9 cellular contexts compared by ENCODE assay signal in the genomic region with DNA sequence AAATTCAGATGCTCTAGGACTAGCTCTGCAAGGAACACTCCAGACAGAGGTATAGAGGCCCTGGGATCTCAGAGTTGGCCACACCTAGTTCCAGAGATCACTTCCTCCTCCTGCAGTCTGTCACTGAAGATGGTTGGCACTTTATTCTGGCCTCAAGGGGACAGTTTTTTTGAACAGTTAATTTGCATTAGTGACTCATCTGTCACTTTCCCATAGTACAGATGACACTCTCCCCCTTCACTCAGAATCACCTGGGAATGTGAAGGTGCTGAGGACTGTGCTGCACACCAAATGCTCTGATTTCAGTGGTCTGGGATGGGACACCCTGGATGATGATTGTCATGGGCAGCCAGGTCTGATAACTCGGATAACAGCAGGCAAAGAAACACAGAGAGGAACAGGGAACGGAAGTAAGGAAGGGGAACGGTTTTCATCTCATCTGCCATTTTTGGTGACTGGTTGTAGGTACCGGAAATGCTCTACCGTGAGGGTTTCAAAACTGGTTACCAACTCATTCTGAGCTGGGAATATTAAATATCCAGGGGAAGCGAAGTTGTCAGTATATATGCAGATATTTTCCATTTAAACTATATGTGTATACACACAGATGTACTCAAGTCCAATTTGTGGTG.
DNase-seq lines count a peak whose midpoint lies in the region; ATAC-seq, FAIRE-seq and TF ChIP-seq lines count a peak whose summit lies in the region.
"Had no signal": no experiment of that assay in that cellular context is flagged by ENCODE, and none has a peak within 500 bp of the region (broad histone marks: within the 10 kb centered on the region; RNA-seq: fewer than 3 reads in every experiment).

No MANE protein-coding gene starts in this region.

- intact Hi-C loops in Caco-2 (cut with micrococcal nuclease; ENCODE audit: unreplicated experiment), result loop anchor here (5.0 kb wide), 1 partner anchor 44 kb away; no protein-coding TSS in a partner anchor

- no peak for TF ChIP-seq POLR2A in H1 (IDR thresholded peaks at IDR 0.05; ENCODE audit: control extremely low read depth in 1 of 2, low read depth in 2 of 2, low read length in 2 of 2)

- no peaks in the 10 kb centered on the region for H3K27me3 Mint-ChIP-seq in Caco-2 (ENCODE audit: insufficient read depth, unreplicated experiment)

- no peak overlapping the region for H3K14ac ChIP-seq in H1 (ENCODE audit: insufficient read length)

- CTCF ChIA-PET in H1 (lab: Charles Lee; ENCODE audit: partially characterized antibody), result interaction anchor here (0.6 to 1.5 kb wide), 6 partner anchors 12 to 116 kb away, joined by 3 to 5 read pairs (median 4); no protein-coding TSS in a partner anchor
- CTCF ChIA-PET in Caco-2 (lab: Charles Lee), result no interaction called here

- no peaks in the 10 kb centered on the region; the same call in 1 of the 2 replicates for H3K23me2 ChIP-seq in H1 (ENCODE audit: low read depth, low read length)

- no peaks in the 10 kb centered on the region for H3K9me3 Mint-ChIP-seq in Caco-2 (ENCODE audit: unreplicated experiment)

- H4K91ac ChIP-seq in H1 (replicated peaks; ENCODE audit: insufficient read length, low read length), result peak overlapping the region; percentile 71

- peak overlapping the region; percentile 96 for H2BK12ac ChIP-seq in H1 (ENCODE audit: low read depth, low read length)

- no TSS peak for BruUV-seq in Caco-2 (replicated peaks; lab: Mats Ljungman, UMichigan)

- H3K4me3 ChIP-seq in H1 (ENCODE audit: extremely low read depth in 1 of 4, insufficient read depth in 2 of 4, low read depth in 3 of 4, low read length in 4 of 4), result peak overlapping the region in 1 of 4 experiments; percentile 31; a peak in 1 of 8 replicates
- no peak overlapping the region for H3K4me3 ChIP-seq in Caco-2 (ENCODE audit: low read depth, low read length)

- no peaks in the 10 kb centered on the region for H3K27me3 ChIP-seq in H1 (replicated peaks in 1 of 4; ENCODE audit: control insufficient read depth in 3 of 4, extremely low read depth in 1 of 4, insufficient read depth in 3 of 4, low read length in 3 of 4)
- H3K27me3 ChIP-seq in Caco-2 (replicated peaks; ENCODE audit: control insufficient read depth, insufficient read depth, low read length), result no peaks in the 10 kb centered on the region

- peak overlapping the region; percentile 47 for H4K5ac ChIP-seq in H1 (ENCODE audit: insufficient read length, low read depth, low read length)

- H3K4me1 ChIP-seq in H1 (replicated peaks in 1 of 4; ENCODE audit: control insufficient read depth in 3 of 4, insufficient read depth in 4 of 4, low read length in 3 of 4) (peaks cover 22 to 45% (median 40%) of the 10 kb centered on the region in 4 experiments), Caco-2 (peaks cover 39% of the 10 kb centered on the region)

- TF ChIP-seq RAD21 in H1 (IDR thresholded peaks at IDR 0.05 in 1 of 2, conservative IDR thresholded peaks at IDR 0.05 in 1 of 2; ENCODE audit: low read depth in 2 of 2, low read length in 2 of 2), result no peak

- TF ChIP-seq EP300 in H1 (IDR thresholded peaks at IDR 0.05; ENCODE audit: borderline replicate concordance in 1 of 2, low read depth in 2 of 2, low read length in 2 of 2), result no peak

- peak overlapping the region; percentile 91; the same call in 1 of the 2 replicates for H3K18ac ChIP-seq in H1 (ENCODE audit: extremely low read depth, low read length)

- H4K20me1 ChIP-seq in H1 (replicated peaks in 1 of 2; ENCODE audit: control insufficient read depth in 1 of 2, insufficient read depth in 2 of 2, low read length in 2 of 2), result no peaks in the 10 kb centered on the region

- H2BK15ac ChIP-seq in H1 (ENCODE audit: low read length), result peak overlapping the region; percentile 99; the same call in 1 of the 2 replicates

- no peak overlapping the region for H2AFZ ChIP-seq in H1 (ENCODE audit: low read length)

- H3K36me3 Mint-ChIP-seq in Caco-2 (ENCODE audit: insufficient read depth, unreplicated experiment), result no peaks in the 10 kb centered on the region

- H3K4ac ChIP-seq in H1 (replicated peaks; ENCODE audit: insufficient read length, low read depth, low read length), result peak overlapping the region; percentile 27

- no peak overlapping the region for H3K56ac ChIP-seq in H1 (replicated peaks; ENCODE audit: insufficient read length, low read depth, low read length)

- H2BK5ac ChIP-seq in H1 (ENCODE audit: low read depth, low read length), result peak overlapping the region; percentile 90

- no peak overlapping the region for H3K23ac ChIP-seq in H1 (ENCODE audit: insufficient read length)

- H2BK120ac ChIP-seq in H1 (replicated peaks; ENCODE audit: low read depth, low read length), result peak overlapping the region; percentile 41

- H4K8ac ChIP-seq in H1 (ENCODE audit: extremely low read depth, insufficient read depth, low read length), result no peak overlapping the region

- ATAC-seq in GM18511 (IDR thresholded peaks at IDR 0.05; ENCODE audit: unreplicated experiment) (peak; percentile 95), GM21390 (IDR thresholded peaks at IDR 0.05; ENCODE audit: unreplicated experiment) (peak; percentile 97), HG03280 (IDR thresholded peaks at IDR 0.05; ENCODE audit: unreplicated experiment) (peak; percentile 92)

- H2AK5ac ChIP-seq in H1 (ENCODE audit: low read depth, low read length), result peak overlapping the region; percentile 69

- no peaks in the 10 kb centered on the region for H3K79me1 ChIP-seq in H1 (ENCODE audit: low read depth, low read length)

- POLR2A ChIA-PET in H1 (lab: Charles Lee; ENCODE audit: partially characterized antibody), result interaction anchor here (1.0 to 1.6 kb wide), 3 partner anchors 8 to 43 kb away, joined by 4 to 8 read pairs (median 5); no protein-coding TSS in a partner anchor
- POLR2A ChIA-PET in Caco-2 (lab: Charles Lee), result no interaction called here

- H3K36me3 ChIP-seq in H1 (ENCODE audit: control insufficient read depth in 2 of 4, insufficient read depth in 4 of 4, low read length in 3 of 4), result no peaks in the 10 kb centered on the region
- H3K36me3 ChIP-seq in Caco-2 (ENCODE audit: control insufficient read depth, insufficient read depth, low read length), result no peaks in the 10 kb centered on the region

- H3K4me1 Mint-ChIP-seq in Caco-2 (ENCODE audit: low read depth, unreplicated experiment), result peaks cover 29% of the 10 kb centered on the region

- H3K4me3 Mint-ChIP-seq in Caco-2 (ENCODE audit: unreplicated experiment), result no peak overlapping the region

- H3K27ac ChIP-seq in H1 (ENCODE audit: low read depth, low read length), result peak overlapping the region; percentile 76

- H2BK20ac ChIP-seq in H1 (ENCODE audit: low read length), result peak overlapping the region; percentile 3

- H3K4me2 ChIP-seq in H1 (ENCODE audit: insufficient read depth in 1 of 2, low read depth in 2 of 2, low read length in 2 of 2), result peak overlapping the region; percentile 54 to 70

- no peak for DNase-seq in H1 (ENCODE audit: low read depth in 1 of 2, low spot score in 2 of 2)
- no peak for DNase-seq in Caco-2
- DNase-seq in NCI-H1930 (lab: John Stamatoyannopoulos, UW), result no peak
- no peak for DNase-seq in NCI-H774 (lab: John Stamatoyannopoulos, UW)
- no peak for DNase-seq in activated CD8-positive, alpha-beta memory T cell treated with anti-CD3 and anti-CD28 coated beads, Interleukin-2, amount 50 U/mL, for 48 hours
- DNase-seq: NCI-H226 had no signal

- 87% methylated on average over 6 of the region's 6 CpGs; no CpG with 5 or more reads in 1 of the 2 experiments for WGBS in H1 (ENCODE audit: extremely low coverage in 1 of 2, insufficient coverage in 1 of 2, insufficient read length in 1 of 2, insufficient replicate concordance in 2 of 2, low coverage in 1 of 2, low lambda C conversion rate in 2 of 2, missing lambda C conversion rate in 1 of 2), 2 experiments

- TF ChIP-seq CTCF in H1 (IDR thresholded peaks at IDR 0.05; ENCODE audit: control extremely low read depth in 1 of 3, insufficient read depth in 1 of 3, low read depth in 1 of 3, low read length in 3 of 3) (no peak), Caco-2 (IDR thresholded peaks at IDR 0.05; ENCODE audit: insufficient read depth in 1 of 2, low read depth in 1 of 2, low read length in 1 of 2, severe bottlenecking in 1 of 2, unreplicated experiment in 1 of 2) (no peak)

- H3K9ac ChIP-seq in H1 (replicated peaks in 1 of 4; ENCODE audit: extremely low read depth in 1 of 4, low read depth in 3 of 4, low read length in 3 of 4), result no peak overlapping the region

- H3K9me3 ChIP-seq in H1 (ENCODE audit: insufficient read depth in 2 of 2, low read depth in 1 of 2, low read length in 1 of 2), result no peaks in the 10 kb centered on the region
- no peaks in the 10 kb centered on the region for H3K9me3 ChIP-seq in Caco-2

- H3K79me2 ChIP-seq in H1 (ENCODE audit: control insufficient read depth in 1 of 2, insufficient read depth in 2 of 2, low read length in 2 of 2), result no peaks in the 10 kb centered on the region

- FAIRE-seq in H1 (lab: Jason Lieb, UNC), result no peak

- no peak overlapping the region for H3K27ac Mint-ChIP-seq in Caco-2 (ENCODE audit: unreplicated experiment)

TF ChIP-seq in H1, 55 proteins besides CTCF, POLR2A, EP300 and RAD21:
- TF ChIP-seq NRF1 (IDR thresholded peaks at IDR 0.05; ENCODE audit: low read depth, low read length) (no peak), HDAC6 (IDR thresholded peaks at IDR 0.05; ENCODE audit: low read depth, low read length) (no peak)
